6 cellular contexts compared by ENCODE assay signal in genomic region chr5:156925767-156926166, GRCh38. TPM values are rescaled to one million over a fixed set of nuclear protein-coding genes. Genes with fewer than 3 reads are reported as not detected.
"Had no signal": no experiment of that assay in that cellular context is flagged by ENCODE, and none has a peak within 500 bp of the region (broad histone marks: within the 10 kb centered on the region; RNA-seq: fewer than 3 reads in every experiment).

No MANE protein-coding gene starts in this region.

RNA-seq across cellular contexts. Expression of gene TIMD4, which starts 37.3 kb away (rescaled TPM):
- total RNA-seq: chondrocyte, M059J, PC-3, SJSA1 had no signal
- polyA plus RNA-seq: cardiac muscle cell, SK-N-SH had no signal
